In the genomic region with DNA sequence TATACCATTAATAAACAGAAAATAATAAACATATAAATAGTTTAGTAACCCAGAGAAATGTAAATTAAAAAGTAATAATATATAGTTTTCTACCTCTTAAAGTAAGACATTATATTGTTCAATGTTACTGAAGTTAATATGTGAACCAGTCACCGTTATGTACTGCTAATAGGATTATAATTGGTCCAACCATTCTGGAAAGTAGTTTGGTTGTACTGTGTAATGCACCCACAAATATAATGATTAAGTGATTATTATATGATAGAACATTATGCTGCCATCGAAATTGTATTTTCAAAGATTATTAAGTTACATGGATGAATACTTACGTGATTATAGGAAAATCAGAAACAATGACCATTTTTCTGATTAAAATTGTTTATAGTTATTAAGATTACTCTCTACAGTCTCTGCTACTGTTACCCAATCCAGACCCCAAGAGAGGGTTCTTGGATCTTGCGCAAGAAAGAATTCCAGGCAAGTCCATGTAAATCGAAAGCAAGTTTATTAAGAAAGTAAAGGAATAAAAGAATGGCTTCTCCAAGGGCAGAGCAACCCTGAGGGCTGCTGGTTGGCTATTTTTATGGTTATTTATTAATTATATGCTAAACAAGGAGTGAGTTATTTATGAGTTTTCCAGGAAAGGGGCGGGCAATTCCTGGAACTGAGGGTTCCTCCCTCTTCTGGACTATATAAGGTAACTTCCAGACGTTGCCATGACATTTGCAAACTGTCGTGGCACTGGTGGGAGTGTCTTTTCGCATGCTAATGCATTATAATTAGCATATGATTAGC, we compare ENCODE assay signal across 1 cellular context.
TF ChIP-seq lines count a peak whose summit lies in the region.

No MANE protein-coding gene starts in this region.

TF ChIP-seq in K562, 482 proteins besides CTCF, POLR2A, EP300 and RAD21 (continued from another document):
- TF ChIP-seq, protein P1, sequence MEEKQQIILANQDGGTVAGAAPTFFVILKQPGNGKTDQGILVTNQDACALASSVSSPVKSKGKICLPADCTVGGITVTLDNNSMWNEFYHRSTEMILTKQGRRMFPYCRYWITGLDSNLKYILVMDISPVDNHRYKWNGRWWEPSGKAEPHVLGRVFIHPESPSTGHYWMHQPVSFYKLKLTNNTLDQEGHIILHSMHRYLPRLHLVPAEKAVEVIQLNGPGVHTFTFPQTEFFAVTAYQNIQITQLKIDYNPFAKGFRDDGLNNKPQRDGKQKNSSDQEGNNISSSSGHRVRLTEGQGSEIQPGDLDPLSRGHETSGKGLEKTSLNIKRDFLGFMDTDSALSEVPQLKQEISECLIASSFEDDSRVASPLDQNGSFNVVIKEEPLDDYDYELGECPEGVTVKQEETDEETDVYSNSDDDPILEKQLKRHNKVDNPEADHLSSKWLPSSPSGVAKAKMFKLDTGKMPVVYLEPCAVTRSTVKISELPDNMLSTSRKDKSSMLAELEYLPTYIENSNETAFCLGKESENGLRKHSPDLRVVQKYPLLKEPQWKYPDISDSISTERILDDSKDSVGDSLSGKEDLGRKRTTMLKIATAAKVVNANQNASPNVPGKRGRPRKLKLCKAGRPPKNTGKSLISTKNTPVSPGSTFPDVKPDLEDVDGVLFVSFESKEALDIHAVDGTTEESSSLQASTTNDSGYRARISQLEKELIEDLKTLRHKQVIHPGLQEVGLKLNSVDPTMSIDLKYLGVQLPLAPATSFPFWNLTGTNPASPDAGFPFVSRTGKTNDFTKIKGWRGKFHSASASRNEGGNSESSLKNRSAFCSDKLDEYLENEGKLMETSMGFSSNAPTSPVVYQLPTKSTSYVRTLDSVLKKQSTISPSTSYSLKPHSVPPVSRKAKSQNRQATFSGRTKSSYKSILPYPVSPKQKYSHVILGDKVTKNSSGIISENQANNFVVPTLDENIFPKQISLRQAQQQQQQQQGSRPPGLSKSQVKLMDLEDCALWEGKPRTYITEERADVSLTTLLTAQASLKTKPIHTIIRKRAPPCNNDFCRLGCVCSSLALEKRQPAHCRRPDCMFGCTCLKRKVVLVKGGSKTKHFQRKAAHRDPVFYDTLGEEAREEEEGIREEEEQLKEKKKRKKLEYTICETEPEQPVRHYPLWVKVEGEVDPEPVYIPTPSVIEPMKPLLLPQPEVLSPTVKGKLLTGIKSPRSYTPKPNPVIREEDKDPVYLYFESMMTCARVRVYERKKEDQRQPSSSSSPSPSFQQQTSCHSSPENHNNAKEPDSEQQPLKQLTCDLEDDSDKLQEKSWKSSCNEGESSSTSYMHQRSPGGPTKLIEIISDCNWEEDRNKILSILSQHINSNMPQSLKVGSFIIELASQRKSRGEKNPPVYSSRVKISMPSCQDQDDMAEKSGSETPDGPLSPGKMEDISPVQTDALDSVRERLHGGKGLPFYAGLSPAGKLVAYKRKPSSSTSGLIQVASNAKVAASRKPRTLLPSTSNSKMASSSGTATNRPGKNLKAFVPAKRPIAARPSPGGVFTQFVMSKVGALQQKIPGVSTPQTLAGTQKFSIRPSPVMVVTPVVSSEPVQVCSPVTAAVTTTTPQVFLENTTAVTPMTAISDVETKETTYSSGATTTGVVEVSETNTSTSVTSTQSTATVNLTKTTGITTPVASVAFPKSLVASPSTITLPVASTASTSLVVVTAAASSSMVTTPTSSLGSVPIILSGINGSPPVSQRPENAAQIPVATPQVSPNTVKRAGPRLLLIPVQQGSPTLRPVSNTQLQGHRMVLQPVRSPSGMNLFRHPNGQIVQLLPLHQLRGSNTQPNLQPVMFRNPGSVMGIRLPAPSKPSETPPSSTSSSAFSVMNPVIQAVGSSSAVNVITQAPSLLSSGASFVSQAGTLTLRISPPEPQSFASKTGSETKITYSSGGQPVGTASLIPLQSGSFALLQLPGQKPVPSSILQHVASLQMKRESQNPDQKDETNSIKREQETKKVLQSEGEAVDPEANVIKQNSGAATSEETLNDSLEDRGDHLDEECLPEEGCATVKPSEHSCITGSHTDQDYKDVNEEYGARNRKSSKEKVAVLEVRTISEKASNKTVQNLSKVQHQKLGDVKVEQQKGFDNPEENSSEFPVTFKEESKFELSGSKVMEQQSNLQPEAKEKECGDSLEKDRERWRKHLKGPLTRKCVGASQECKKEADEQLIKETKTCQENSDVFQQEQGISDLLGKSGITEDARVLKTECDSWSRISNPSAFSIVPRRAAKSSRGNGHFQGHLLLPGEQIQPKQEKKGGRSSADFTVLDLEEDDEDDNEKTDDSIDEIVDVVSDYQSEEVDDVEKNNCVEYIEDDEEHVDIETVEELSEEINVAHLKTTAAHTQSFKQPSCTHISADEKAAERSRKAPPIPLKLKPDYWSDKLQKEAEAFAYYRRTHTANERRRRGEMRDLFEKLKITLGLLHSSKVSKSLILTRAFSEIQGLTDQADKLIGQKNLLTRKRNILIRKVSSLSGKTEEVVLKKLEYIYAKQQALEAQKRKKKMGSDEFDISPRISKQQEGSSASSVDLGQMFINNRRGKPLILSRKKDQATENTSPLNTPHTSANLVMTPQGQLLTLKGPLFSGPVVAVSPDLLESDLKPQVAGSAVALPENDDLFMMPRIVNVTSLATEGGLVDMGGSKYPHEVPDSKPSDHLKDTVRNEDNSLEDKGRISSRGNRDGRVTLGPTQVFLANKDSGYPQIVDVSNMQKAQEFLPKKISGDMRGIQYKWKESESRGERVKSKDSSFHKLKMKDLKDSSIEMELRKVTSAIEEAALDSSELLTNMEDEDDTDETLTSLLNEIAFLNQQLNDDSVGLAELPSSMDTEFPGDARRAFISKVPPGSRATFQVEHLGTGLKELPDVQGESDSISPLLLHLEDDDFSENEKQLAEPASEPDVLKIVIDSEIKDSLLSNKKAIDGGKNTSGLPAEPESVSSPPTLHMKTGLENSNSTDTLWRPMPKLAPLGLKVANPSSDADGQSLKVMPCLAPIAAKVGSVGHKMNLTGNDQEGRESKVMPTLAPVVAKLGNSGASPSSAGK (IDR thresholded peaks at IDR 0.05), result no peak
- no peak for TF ChIP-seq SIRT6 (IDR thresholded peaks at IDR 0.05; ENCODE audit: low read depth, low read length)
